In genomic region chr18:35553300-35553699, GRCh38 we compare ENCODE assay signal across 12 cellular contexts. TPM values are rescaled to one million over a fixed set of nuclear protein-coding genes. Genes with fewer than 3 reads are reported as not detected.
DNase-seq lines count a peak whose midpoint lies in the region; ATAC-seq lines count a peak whose summit lies in the region.
"Had no signal": no experiment of that assay in that cellular context is flagged by ENCODE, and none has a peak within 500 bp of the region (broad histone marks: within the 10 kb centered on the region; RNA-seq: fewer than 3 reads in every experiment).

No MANE protein-coding gene starts in this region.

- intact Hi-C loops in left colon (cut with DNase I, micrococcal nuclease) = no loop called here

- peak; percentile 92 for ATAC-seq in left colon
- ATAC-seq in stimulated activated naive CD8-positive, alpha-beta T cell treated with anti-CD3 and anti-CD28 coated beads, Interleukin-15, Interleukin-2, amounts not matched to agents 100 U/mL and 50 U/mL, for 24 hours = no peak
- ATAC-seq: CD8-positive, alpha-beta T cell had no signal

- peak; percentile 7 for DNase-seq in NCI-H748 (lab: John Stamatoyannopoulos, UW; ENCODE audit: unreplicated experiment)
- no peak for DNase-seq in NCI-H748 treated with DMSO at 0.1 percent for 48 hours (lab: John Stamatoyannopoulos, UW)
- peak; percentile 5 for DNase-seq in HuH-7 (ENCODE audit: low spot score)
- DNase-seq in left colon = no peak
- no peak for DNase-seq in glomerular visceral epithelial cell (ENCODE audit: extremely low spot score)
- no peak for DNase-seq in stimulated activated naive CD8-positive, alpha-beta T cell treated with anti-CD3 and anti-CD28 coated beads, Interleukin-15, Interleukin-2, amounts not matched to agents 100 U/mL and 50 U/mL, for 24 hours
- DNase-seq: CD4-positive, CD25-positive, alpha-beta regulatory T cell; CD8-positive, alpha-beta T cell; DMS153; DND-41; GOT3; HFFc6 had no signal

RNA-seq across cellular contexts. Expression of gene GALNT1, which starts 28.2 kb away (rescaled TPM):
- 100 to 1,000 TPM; 121 to 143 TPM for total RNA-seq in left colon

RNA-seq across cellular contexts. Expression of gene INO80C, which starts 55.5 kb away (rescaled TPM):
- total RNA-seq in left colon = 10 to 100 TPM; 35.2 to 37.5 TPM

Comparison
In these comparisons a context has a peak if more than half of its experiments do, and no peak if none do; other contexts are left out.
1. DNase-seq: peak in NCI-H748 (single experiment) and HuH-7 (single experiment); none in NCI-H748 treated with DMSO at 0.1 percent for 48 hours (single experiment), left colon (0 of 2), glomerular visceral epithelial cell (single experiment) and stimulated activated naive CD8-positive, alpha-beta T cell treated with anti-CD3 and anti-CD28 coated beads, Interleukin-15, Interleukin-2, amounts not matched to agents 100 U/mL and 50 U/mL, for 24 hours (single experiment).